11 cellular contexts compared by ENCODE assay signal in the genomic region with DNA sequence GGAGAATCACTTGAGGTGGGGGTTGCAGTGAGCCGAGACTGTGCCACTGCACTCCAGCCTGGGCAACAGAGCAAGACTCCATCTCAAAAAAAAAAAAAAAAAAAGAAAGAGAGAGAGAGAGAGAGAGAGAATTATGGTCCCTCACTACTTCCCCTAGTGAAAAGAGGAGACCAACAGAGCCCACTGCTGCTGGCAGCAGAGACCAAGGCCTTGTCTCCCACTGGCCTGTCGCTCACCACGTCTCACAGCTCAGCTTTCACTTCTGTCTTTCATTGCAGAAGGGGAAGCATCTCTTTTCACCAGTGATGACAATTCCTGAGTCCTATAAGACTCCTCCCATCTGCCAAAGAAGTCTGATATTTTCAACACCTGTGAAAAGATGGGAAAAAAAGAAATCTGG.
DNase-seq lines count a peak whose midpoint lies in the region; ATAC-seq, FAIRE-seq and TF ChIP-seq lines count a peak whose summit lies in the region.
"Had no signal": no experiment of that assay in that cellular context is flagged by ENCODE, and none has a peak within 500 bp of the region (broad histone marks: within the 10 kb centered on the region; RNA-seq: fewer than 3 reads in every experiment).

No MANE protein-coding gene starts in this region.

- DNase-seq in GM10266 (ENCODE audit: extremely low spot score) (peak; percentile 40), GM20000 (ENCODE audit: low spot score) (peak; percentile 50), T-helper 17 cell (no peak), NCI-H510A (lab: John Stamatoyannopoulos, UW) (no peak), urothelium cell line (ENCODE audit: low spot score) (no peak), midbrain (lab: John Stamatoyannopoulos, UW) (no peak)
- no peak for DNase-seq in stimulated activated CD4-positive, alpha-beta T cell treated with anti-CD3 and anti-CD28 coated beads, Interleukin-2, amount 100 ng/mL, for 48 hours
- DNase-seq: BE2C had no signal

- H3K36me3 Mint-ChIP-seq in T-helper 17 cell (ENCODE audit: low read depth): peaks cover 4% of the 10 kb centered on the region

- no peaks in the 10 kb centered on the region for H3K27me3 Mint-ChIP-seq in T-helper 17 cell

- H3K4me3 Mint-ChIP-seq in T-helper 17 cell: no peak overlapping the region

- H3K27ac Mint-ChIP-seq in T-helper 17 cell: no peak overlapping the region

- H3K9me3 ChIP-seq in T-helper 17 cell (ENCODE audit: control insufficient read depth, low read length, poor library complexity, severe bottlenecking): no peaks in the 10 kb centered on the region
- H3K9me3 ChIP-seq: BE2C, body of pancreas, vagina had no signal

- FAIRE-seq in urothelium cell line (lab: Jason Lieb, UNC): no peak

- no peaks in the 10 kb centered on the region for H3K4me1 Mint-ChIP-seq in T-helper 17 cell

- ATAC-seq in HG03103 (IDR thresholded peaks at IDR 0.05; ENCODE audit: low read depth, unreplicated experiment): peak; percentile 78
- ATAC-seq in T-helper 17 cell: peak; percentile 64
- ATAC-seq: body of pancreas had no signal

- TF ChIP-seq CTCF in GM10266 (IDR thresholded peaks at IDR 0.05; ENCODE audit: control insufficient read depth, insufficient read depth, low read depth, missing control alignments) (no peak), GM20000 (IDR thresholded peaks at IDR 0.05; ENCODE audit: extremely low read depth, missing control alignments) (no peak)

Comparison
In these comparisons a context has a peak if more than half of its experiments do, and no peak if none do; other contexts are left out.
1. DNase-seq: peak in GM10266 (single experiment) and GM20000 (single experiment); none in T-helper 17 cell (0 of 3), NCI-H510A (single experiment), urothelium cell line (single experiment), stimulated activated CD4-positive, alpha-beta T cell treated with anti-CD3 and anti-CD28 coated beads, Interleukin-2, amount 100 ng/mL, for 48 hours (0 of 2) and midbrain (single experiment).